In the genomic region with DNA sequence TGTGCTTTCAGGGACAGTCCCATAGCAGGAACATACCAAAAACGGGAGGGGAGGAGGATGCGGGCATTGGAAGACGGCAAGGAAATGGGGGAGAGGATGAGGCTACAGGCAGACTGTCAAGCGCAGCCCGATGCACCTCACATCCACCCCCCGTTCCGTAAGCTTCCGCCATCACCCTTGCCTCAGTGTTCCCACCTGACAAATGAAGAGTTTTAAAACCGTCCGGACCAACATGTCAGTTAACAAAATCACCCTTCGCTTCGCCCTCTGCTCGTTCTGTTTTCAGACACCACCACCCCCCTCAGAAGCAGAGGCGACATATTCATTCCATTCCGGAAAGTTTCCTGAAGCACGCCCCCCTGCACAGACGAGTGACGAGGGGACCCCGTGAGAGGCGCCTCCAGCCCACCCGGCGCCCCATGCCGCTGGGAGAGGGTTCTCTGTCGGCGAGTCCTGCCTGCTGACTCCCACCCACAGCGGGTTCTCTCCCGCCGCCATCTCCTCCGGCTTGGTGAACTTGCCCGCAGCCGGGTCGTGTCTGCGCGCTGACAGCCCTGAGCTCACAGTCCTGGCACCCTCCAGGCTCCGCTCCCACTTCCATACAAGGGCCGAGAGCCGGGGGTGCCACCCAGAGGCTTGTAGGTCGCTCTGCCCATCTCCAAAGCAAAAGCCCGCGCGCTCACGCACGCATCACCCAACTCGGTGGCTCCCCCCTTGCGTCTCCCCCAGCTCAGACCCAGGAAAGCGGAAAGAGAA, we compare ENCODE assay signal across 1 cellular context.
A peak's percentile ranks its signal among the peaks of the same experiment; 100 is the strongest.
TF ChIP-seq lines count a peak whose summit lies in the region.

No MANE protein-coding gene starts in this region.

TF ChIP-seq in K562, 482 proteins besides CTCF, POLR2A, EP300 and RAD21 (continued from another document):
- TF ChIP-seq, protein P1, sequence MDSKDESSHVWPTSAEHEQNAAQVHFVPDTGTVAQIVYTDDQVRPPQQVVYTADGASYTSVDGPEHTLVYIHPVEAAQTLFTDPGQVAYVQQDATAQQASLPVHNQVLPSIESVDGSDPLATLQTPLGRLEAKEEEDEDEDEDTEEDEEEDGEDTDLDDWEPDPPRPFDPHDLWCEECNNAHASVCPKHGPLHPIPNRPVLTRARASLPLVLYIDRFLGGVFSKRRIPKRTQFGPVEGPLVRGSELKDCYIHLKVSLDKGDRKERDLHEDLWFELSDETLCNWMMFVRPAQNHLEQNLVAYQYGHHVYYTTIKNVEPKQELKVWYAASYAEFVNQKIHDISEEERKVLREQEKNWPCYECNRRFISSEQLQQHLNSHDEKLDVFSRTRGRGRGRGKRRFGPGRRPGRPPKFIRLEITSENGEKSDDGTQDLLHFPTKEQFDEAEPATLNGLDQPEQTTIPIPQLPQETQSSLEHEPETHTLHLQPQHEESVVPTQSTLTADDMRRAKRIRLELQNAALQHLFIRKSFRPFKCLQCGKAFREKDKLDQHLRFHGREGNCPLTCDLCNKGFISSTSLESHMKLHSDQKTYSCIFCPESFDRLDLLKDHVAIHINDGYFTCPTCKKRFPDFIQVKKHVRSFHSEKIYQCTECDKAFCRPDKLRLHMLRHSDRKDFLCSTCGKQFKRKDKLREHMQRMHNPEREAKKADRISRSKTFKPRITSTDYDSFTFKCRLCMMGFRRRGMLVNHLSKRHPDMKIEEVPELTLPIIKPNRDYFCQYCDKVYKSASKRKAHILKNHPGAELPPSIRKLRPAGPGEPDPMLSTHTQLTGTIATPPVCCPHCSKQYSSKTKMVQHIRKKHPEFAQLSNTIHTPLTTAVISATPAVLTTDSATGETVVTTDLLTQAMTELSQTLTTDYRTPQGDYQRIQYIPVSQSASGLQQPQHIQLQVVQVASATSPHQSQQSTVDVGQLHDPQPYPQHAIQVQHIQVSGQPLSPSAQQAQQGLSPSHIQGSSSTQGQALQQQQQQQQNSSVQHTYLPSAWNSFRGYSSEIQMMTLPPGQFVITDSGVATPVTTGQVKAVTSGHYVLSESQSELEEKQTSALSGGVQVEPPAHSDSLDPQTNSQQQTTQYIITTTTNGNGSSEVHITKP (IDR thresholded peaks at IDR 0.05; ENCODE audit: partially characterized antibody): peak; percentile 32
TF ChIP-seq in K562: peak in this region for 1.
